20 cellular contexts compared by ENCODE assay signal in the genomic region with DNA sequence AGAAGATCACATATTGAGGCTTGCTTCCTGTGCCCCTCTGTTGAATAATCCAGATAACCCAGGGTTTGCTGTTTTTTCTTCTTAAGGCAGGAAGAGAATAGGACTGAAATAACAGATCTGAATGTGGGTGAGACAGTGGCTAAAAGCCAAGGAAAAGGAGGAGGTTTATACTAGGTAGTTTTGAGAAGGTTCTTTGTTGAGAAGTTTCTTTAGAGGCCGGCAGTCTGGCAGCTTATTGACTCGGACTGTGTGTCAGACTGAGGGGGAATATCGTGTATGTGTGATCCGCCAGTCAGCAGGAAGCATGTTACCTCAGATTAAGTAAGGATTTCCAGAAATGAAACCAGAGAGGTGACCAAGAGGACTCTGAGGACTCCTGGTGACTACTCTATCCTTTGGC.
DNase-seq lines count a peak whose midpoint lies in the region; ATAC-seq and TF ChIP-seq lines count a peak whose summit lies in the region.
"Had no signal": no experiment of that assay in that cellular context is flagged by ENCODE, and none has a peak within 500 bp of the region (broad histone marks: within the 10 kb centered on the region; RNA-seq: fewer than 3 reads in every experiment).

No MANE protein-coding gene starts in this region.

- H3K27ac ChIP-seq in Peyer's patch = no peak overlapping the region
- H3K27ac ChIP-seq: gastrocnemius medialis, pancreas had no signal

- intact Hi-C loops in Calu3 (cut with micrococcal nuclease; ENCODE audit: unreplicated experiment) = no loop called here

- no peak overlapping the region for H3K4me3 ChIP-seq in Peyer's patch
- H3K4me3 ChIP-seq: gastrocnemius medialis, pancreas had no signal

- H3K27me3 Mint-ChIP-seq in Calu3 (ENCODE audit: unreplicated experiment) = no peaks in the 10 kb centered on the region
- H3K27me3 Mint-ChIP-seq in stimulated activated naive B cell treated with anti-CD40 and anti-IgM and Interleukin-4, amounts not matched to agents 10 μg/mL and 1 μg/mL and 100 μg/mL, for 72 hours = no peaks in the 10 kb centered on the region
- H3K27me3 Mint-ChIP-seq: activated CD4-positive, alpha-beta T cell treated with anti-CD3 and anti-CD28 coated beads for 36 hours had no signal

- CTCF ChIA-PET in Calu3 (lab: Charles Lee) = no interaction called here

- H3K4me1 Mint-ChIP-seq in Calu3 (ENCODE audit: low read depth, unreplicated experiment) = peaks cover 42% of the 10 kb centered on the region
- H3K4me1 Mint-ChIP-seq in stimulated activated naive B cell treated with anti-CD40 and anti-IgM and Interleukin-4, amounts not matched to agents 10 μg/mL and 1 μg/mL and 100 μg/mL, for 72 hours = peaks cover 0 to 6% of the 10 kb centered on the region in 2 donors
- H3K4me1 Mint-ChIP-seq: activated CD4-positive, alpha-beta T cell treated with anti-CD3 and anti-CD28 coated beads for 36 hours had no signal

- H3K27ac Mint-ChIP-seq in Calu3 (ENCODE audit: unreplicated experiment) = peak overlapping the region; percentile 89
- H3K27ac Mint-ChIP-seq in stimulated activated naive B cell treated with anti-CD40 and anti-IgM and Interleukin-4, amounts not matched to agents 10 μg/mL and 1 μg/mL and 100 μg/mL, for 72 hours = no peak overlapping the region
- H3K27ac Mint-ChIP-seq: activated CD4-positive, alpha-beta T cell treated with anti-CD3 and anti-CD28 coated beads for 36 hours had no signal

- BruUV-seq in Calu3 (replicated peaks; lab: Mats Ljungman, UMichigan) = no TSS peak

- H3K9me3 Mint-ChIP-seq in Calu3 (ENCODE audit: low read depth, unreplicated experiment) = peaks cover 3% of the 10 kb centered on the region
- no peaks in the 10 kb centered on the region for H3K9me3 Mint-ChIP-seq in stimulated activated naive B cell treated with anti-CD40 and anti-IgM and Interleukin-4, amounts not matched to agents 10 μg/mL and 1 μg/mL and 100 μg/mL, for 72 hours

- ATAC-seq in stimulated activated naive B cell treated with anti-CD40 and anti-IgM and Interleukin-4, amounts not matched to agents 10 μg/mL and 1 μg/mL and 100 μg/mL, for 72 hours (replicated peaks) = no peak
- no peak for ATAC-seq in GM19452 (IDR thresholded peaks at IDR 0.05; ENCODE audit: unreplicated experiment)
- ATAC-seq: activated CD4-positive, alpha-beta T cell treated with anti-CD3 and anti-CD28 coated beads for 36 hours; gastrocnemius medialis; HepG2; pancreas had no signal

- peak overlapping the region; percentile 29 for H3K4me3 Mint-ChIP-seq in Calu3 (ENCODE audit: low read depth, unreplicated experiment)
- no peak overlapping the region for H3K4me3 Mint-ChIP-seq in stimulated activated naive B cell treated with anti-CD40 and anti-IgM and Interleukin-4, amounts not matched to agents 10 μg/mL and 1 μg/mL and 100 μg/mL, for 72 hours
- H3K4me3 Mint-ChIP-seq: activated CD4-positive, alpha-beta T cell treated with anti-CD3 and anti-CD28 coated beads for 36 hours had no signal

- DNase-seq in Calu3 = peak; percentile 60
- peak; percentile 3 for DNase-seq in NCI-H226
- peak; percentile 12 for DNase-seq in astrocyte of the hippocampus (ENCODE audit: low read depth, low spot score)
- peak; percentile 62 for DNase-seq in iris pigment epithelial cell (ENCODE audit: low read depth)
- no peak for DNase-seq in Peyer's patch
- no peak for DNase-seq in stimulated activated naive B cell treated with anti-CD40 and anti-IgM and Interleukin-4, amounts not matched to agents 10 μg/mL and 1 μg/mL and 100 μg/mL, for 72 hours
- no peak for DNase-seq in NCI-H2081 (lab: John Stamatoyannopoulos, UW)
- DNase-seq: activated CD4-positive, alpha-beta T cell treated with anti-CD3 and anti-CD28 coated beads for 36 hours; activated effector memory CD4-positive, alpha-beta T cell treated with Interleukin-2 at 50 U/mL for 16 hours; COR-L47; gastrocnemius medialis; NCI-H2081 treated with DMSO at 0.1 percent for 48 hours; NCI-H524; pancreas; SHP77; stimulated activated CD4-positive, alpha-beta T cell treated with anti-CD3 and anti-CD28 coated beads, Interleukin-4, amount 100 ng/mL, for 1 hour; substantia nigra; T-helper 2 cell had no signal

- H3K36me3 ChIP-seq in Peyer's patch = no peaks in the 10 kb centered on the region
- H3K36me3 ChIP-seq: gastrocnemius medialis had no signal

- no peaks in the 10 kb centered on the region for H3K9me3 ChIP-seq in Peyer's patch
- H3K9me3 ChIP-seq: gastrocnemius medialis, pancreas had no signal

- TF ChIP-seq POLR2A in Peyer's patch (IDR thresholded peaks at IDR 0.05) = no peak

- H3K4me1 ChIP-seq in Peyer's patch = no peaks in the 10 kb centered on the region
- H3K4me1 ChIP-seq: gastrocnemius medialis, pancreas had no signal

- TF ChIP-seq CTCF in Calu3 (IDR thresholded peaks at IDR 0.05; ENCODE audit: unreplicated experiment) (no peak), Peyer's patch (IDR thresholded peaks at IDR 0.05) (no peak)

- no peaks in the 10 kb centered on the region for H3K36me3 Mint-ChIP-seq in Calu3 (ENCODE audit: insufficient read depth, unreplicated experiment)
- no peaks in the 10 kb centered on the region for H3K36me3 Mint-ChIP-seq in stimulated activated naive B cell treated with anti-CD40 and anti-IgM and Interleukin-4, amounts not matched to agents 10 μg/mL and 1 μg/mL and 100 μg/mL, for 72 hours

- H3K27me3 ChIP-seq in Peyer's patch = no peaks in the 10 kb centered on the region
- H3K27me3 ChIP-seq: gastrocnemius medialis, pancreas had no signal

Comparison
In these comparisons a context has a peak if more than half of its experiments do, and no peak if none do; other contexts are left out.
1. DNase-seq: peak in Calu3 (single experiment), NCI-H226 (single experiment), astrocyte of the hippocampus (single experiment) and iris pigment epithelial cell (single experiment); none in Peyer's patch (0 of 3), stimulated activated naive B cell treated with anti-CD40 and anti-IgM and Interleukin-4, amounts not matched to agents 10 μg/mL and 1 μg/mL and 100 μg/mL, for 72 hours (single experiment) and NCI-H2081 (0 of 2).